In the genomic region with DNA sequence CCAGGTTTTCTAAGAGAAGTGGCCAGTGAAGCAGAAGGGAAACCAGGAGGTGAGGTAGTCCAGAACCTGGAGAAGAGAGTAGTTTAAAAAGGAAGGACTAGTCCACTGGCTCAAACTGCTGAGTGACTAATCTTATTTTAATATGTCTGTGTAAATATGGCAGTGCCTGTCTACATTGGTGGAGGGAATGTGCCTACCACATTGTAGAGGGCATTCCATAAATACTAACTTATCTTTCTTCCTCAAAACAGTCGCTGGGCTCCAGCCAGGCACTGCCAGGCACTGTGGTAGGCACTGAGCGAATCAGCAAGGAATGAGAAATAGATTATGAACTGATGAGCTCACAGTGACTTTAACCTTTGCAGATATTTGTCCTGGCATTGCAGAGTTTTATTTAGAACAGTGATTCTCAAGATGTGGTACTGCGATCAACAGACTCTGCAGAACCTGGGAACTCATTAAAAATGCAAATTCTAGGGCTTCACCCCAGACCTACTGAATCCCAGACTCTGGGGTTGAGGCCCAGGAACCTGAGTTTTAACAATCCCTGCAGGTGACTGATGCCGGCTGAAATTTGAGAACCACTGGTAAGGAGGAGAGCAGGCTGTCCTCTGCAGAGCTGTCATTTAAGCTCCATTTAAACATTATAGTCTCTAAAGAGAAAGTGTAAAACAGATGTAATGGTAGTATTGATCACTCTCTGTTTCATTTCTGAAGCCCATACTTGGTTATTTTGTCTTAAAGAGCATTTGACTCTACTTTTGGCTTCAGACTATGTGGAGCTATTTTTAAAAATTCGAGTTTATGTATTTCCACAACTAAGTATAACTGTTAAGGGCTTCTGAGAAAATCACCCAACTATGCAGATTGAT, we compare ENCODE assay signal across 14 cellular contexts.
DNase-seq lines count a peak whose midpoint lies in the region; FAIRE-seq and TF ChIP-seq lines count a peak whose summit lies in the region.
"Had no signal": no experiment of that assay in that cellular context is flagged by ENCODE, and none has a peak within 500 bp of the region (broad histone marks: within the 10 kb centered on the region; RNA-seq: fewer than 3 reads in every experiment).

No MANE protein-coding gene starts in this region.

- H3K27ac ChIP-seq in keratinocyte (ENCODE audit: control insufficient read depth, insufficient read depth, low read length) (no peak overlapping the region), breast epithelium (no peak overlapping the region)
- H3K27ac ChIP-seq: BLaER1 treated with 17β-estradiol and CSF1 and Interleukin-3, amounts not matched to agents 10 nM and 100 nM; testis had no signal

- FAIRE-seq in keratinocyte (lab: Jason Lieb, UNC) = peak; percentile 64
- FAIRE-seq: endometrium, islet of Langerhans had no signal

- intact Hi-C loops in breast epithelium (cut with DNase I; ENCODE audit: low total_unique reads) = no loop called here

- TF ChIP-seq CTCF in astrocyte of the spinal cord (IDR thresholded peaks at IDR 0.05; ENCODE audit: low read depth, low read length) (no peak), keratinocyte (optimal IDR thresholded peaks at IDR 0.05 in 1 of 3, IDR thresholded peaks at IDR 0.05 in 1 of 3, conservative IDR thresholded peaks at IDR 0.05 in 1 of 3; ENCODE audit: extremely low read depth in 1 of 3, insufficient read depth in 2 of 3, low read length in 3 of 3) (no peak), breast epithelium (IDR thresholded peaks at IDR 0.05) (no peak)

- H3K9me3 ChIP-seq in keratinocyte (ENCODE audit: control insufficient read depth, low read depth, low read length) (no peaks in the 10 kb centered on the region), breast epithelium (no peaks in the 10 kb centered on the region)
- H3K9me3 ChIP-seq: BLaER1 treated with 17β-estradiol and CSF1 and Interleukin-3, amounts not matched to agents 10 nM and 100 nM; testis had no signal

- H2AFZ ChIP-seq in keratinocyte (ENCODE audit: control insufficient read depth, low read length) = peak overlapping the region; percentile 45

- in situ Hi-C loops in astrocyte of the spinal cord (cut with HindIII; ENCODE audit: low sequenced_read_pairs) = no loop called here

- no peaks in the 10 kb centered on the region for H3K79me2 ChIP-seq in keratinocyte (ENCODE audit: control insufficient read depth, insufficient read depth, low read length)

- no peak overlapping the region for H3K4me3 ChIP-seq in astrocyte of the spinal cord (ENCODE audit: low read depth, low read length)
- no peak overlapping the region for H3K4me3 ChIP-seq in keratinocyte (ENCODE audit: control insufficient read depth in 2 of 3, extremely low read depth in 1 of 3, insufficient read depth in 2 of 3, low read depth in 1 of 3, low read length in 3 of 3)
- no peak overlapping the region for H3K4me3 ChIP-seq in breast epithelium
- H3K4me3 ChIP-seq: BLaER1 treated with 17β-estradiol and CSF1 and Interleukin-3, amounts not matched to agents 10 nM and 100 nM; testis had no signal

- H3K4me1 ChIP-seq in keratinocyte (ENCODE audit: control insufficient read depth, extremely low read depth, insufficient read depth, low read length) (peaks cover under 1% of the 10 kb centered on the region), breast epithelium (no peaks in the 10 kb centered on the region)
- H3K4me1 ChIP-seq: BLaER1 treated with 17β-estradiol and CSF1 and Interleukin-3, amounts not matched to agents 10 nM and 100 nM; testis had no signal

- DNase-seq in AG08395 (ENCODE audit: low spot score) (peak; percentile 16), HT-29 (ENCODE audit: low spot score) (peak; percentile 40), astrocyte of the spinal cord (ENCODE audit: low read depth, low spot score) (peak; percentile 49), keratinocyte (ENCODE audit: low read depth, low spot score) (no peak), NCI-H128 (lab: John Stamatoyannopoulos, UW; ENCODE audit: unreplicated experiment) (no peak), midbrain (lab: John Stamatoyannopoulos, UW) (no peak), breast epithelium (ENCODE audit: low spot score in 2 of 2) (no peak)
- DNase-seq in stimulated activated CD4-positive, alpha-beta T cell treated with anti-CD3 and anti-CD28 coated beads, Interleukin-4, amount 100 ng/mL, for 24 hours = no peak
- DNase-seq: activated naive CD4-positive, alpha-beta T cell treated with anti-CD3 and anti-CD28 coated beads, Interleukin-2, amount 10 ng/mL, durations not matched to agents 7 days and 5 days; stimulated activated CD4-positive, alpha-beta T cell treated with anti-CD3 and anti-CD28 coated beads, Interleukin-2, amount 100 ng/mL, for 48 hours; testis had no signal

- no peak for TF ChIP-seq POLR2A in breast epithelium (IDR thresholded peaks at IDR 0.05)

- H3K36me3 ChIP-seq in keratinocyte (ENCODE audit: control insufficient read depth in 2 of 2, extremely low read depth in 1 of 2, insufficient read depth in 2 of 2, low read length in 2 of 2) (no peaks in the 10 kb centered on the region), breast epithelium (no peaks in the 10 kb centered on the region)
- H3K36me3 ChIP-seq: BLaER1 treated with 17β-estradiol and CSF1 and Interleukin-3, amounts not matched to agents 10 nM and 100 nM had no signal

- no peaks in the 10 kb centered on the region for H3K9me1 ChIP-seq in keratinocyte (ENCODE audit: control insufficient read depth, extremely low read depth, insufficient read depth, low read length)

- H4K20me1 ChIP-seq in keratinocyte (ENCODE audit: control insufficient read depth, extremely low read depth, insufficient read depth, low read length) = no peaks in the 10 kb centered on the region
- H4K20me1 ChIP-seq: BLaER1 treated with 17β-estradiol and CSF1 and Interleukin-3, amounts not matched to agents 10 nM and 100 nM had no signal

- dilution Hi-C loops in keratinocyte (cut with MboI; ENCODE audit: extremely low pct_ligation_motif_present, low sequenced_read_pairs) = no loop called here

- no peak overlapping the region for H3K9ac ChIP-seq in keratinocyte (ENCODE audit: control insufficient read depth, extremely low read depth, insufficient read depth, low read length)
- H3K9ac ChIP-seq: BLaER1 treated with 17β-estradiol and CSF1 and Interleukin-3, amounts not matched to agents 10 nM and 100 nM had no signal

- no peak overlapping the region for H3K4me2 ChIP-seq in keratinocyte (ENCODE audit: control insufficient read depth, extremely low read depth, insufficient read depth, low read depth, low read length)
- H3K4me2 ChIP-seq: BLaER1 treated with 17β-estradiol and CSF1 and Interleukin-3, amounts not matched to agents 10 nM and 100 nM had no signal

- no peaks in the 10 kb centered on the region for H3K27me3 ChIP-seq in keratinocyte (ENCODE audit: control insufficient read depth, extremely low read depth, insufficient read depth, low read length)
- no peaks in the 10 kb centered on the region for H3K27me3 ChIP-seq in breast epithelium
- H3K27me3 ChIP-seq: BLaER1 treated with 17β-estradiol and CSF1 and Interleukin-3, amounts not matched to agents 10 nM and 100 nM; testis had no signal

Comparison
In these comparisons a context has a peak if more than half of its experiments do, and no peak if none do; other contexts are left out.
1. DNase-seq: peak in AG08395 (single experiment), HT-29 (single experiment) and astrocyte of the spinal cord (single experiment); none in keratinocyte (single experiment), stimulated activated CD4-positive, alpha-beta T cell treated with anti-CD3 and anti-CD28 coated beads, Interleukin-4, amount 100 ng/mL, for 24 hours (single experiment), NCI-H128 (single experiment), midbrain (single experiment) and breast epithelium (0 of 2).